ENCODE assay signal across 8 cellular contexts in genomic region chr16:15041260-15042011, GRCh38. TPM values are rescaled to one million over a fixed set of nuclear protein-coding genes. Genes with fewer than 3 reads are reported as not detected.
DNase-seq lines count a peak whose midpoint lies in the region; ATAC-seq and TF ChIP-seq lines count a peak whose summit lies in the region.

No MANE protein-coding gene starts in this region.

- no peak for TF ChIP-seq CTCF in CD8-positive, alpha-beta T cell (IDR thresholded peaks at IDR 0.05)
- 0 out of 2 replicates have a peak, but pooled peaks have one; percentile 19 for TF ChIP-seq CTCF in VCaP (conservative IDR thresholded peaks at IDR 0.05)
- peak; percentile 19 for TF ChIP-seq CTCF in cardiac muscle cell (IDR thresholded peaks at IDR 0.05; ENCODE audit: low read depth, low read length)

- H3K4me3 ChIP-seq in CD8-positive, alpha-beta T cell (ENCODE audit: low read depth, low read length) = no peak overlapping the region
- H3K4me3 ChIP-seq in cardiac muscle cell (no peak overlapping the region), trophoblast cell (ENCODE audit: low read depth, low read length) (no peak overlapping the region)

- DNase-seq in CD8-positive, alpha-beta T cell = no peak
- DNase-seq in cardiac muscle cell (ENCODE audit: low read depth in 1 of 2, low spot score in 1 of 2) (peak in 1 of 2 donors; percentile 74), trophoblast cell (peak in 1 of 2 donors; percentile 53), DMS153 treated with DMSO at 0.1 percent for 48 hours (lab: John Stamatoyannopoulos, UW; ENCODE audit: unreplicated experiment) (no peak), 8988T (no peak), NCI-H1694 treated with DMSO at 0.1 percent for 48 hours (lab: John Stamatoyannopoulos, UW) (no peak)
- no peak for DNase-seq in activated CD4-positive, alpha-beta memory T cell treated with anti-CD3 and anti-CD28 coated beads for 36 hours

- H3K9me3 ChIP-seq in CD8-positive, alpha-beta T cell (ENCODE audit: low read length) = no peaks in the 10 kb centered on the region
- H3K9me3 ChIP-seq in cardiac muscle cell (ENCODE audit: low read depth) (no peaks in the 10 kb centered on the region), trophoblast cell (ENCODE audit: insufficient read depth, low read depth, low read length) (no peaks in the 10 kb centered on the region)

- no peak overlapping the region for H3K4ac ChIP-seq in trophoblast cell (ENCODE audit: low read depth, low read length)

- no CpG with 5 or more reads among the region's 16 CpGs for WGBS in trophoblast cell (ENCODE audit: extremely low coverage, insufficient coverage, insufficient read length)

- H3K79me1 ChIP-seq in trophoblast cell (ENCODE audit: low read length) = no peaks in the 10 kb centered on the region

- H3K9ac ChIP-seq in trophoblast cell (ENCODE audit: low read length) = no peak overlapping the region

- no peak overlapping the region for H2AFZ ChIP-seq in trophoblast cell (ENCODE audit: insufficient read depth, low read length, poor library complexity)

- H3K14ac ChIP-seq in trophoblast cell (ENCODE audit: low read length) = no peak overlapping the region

- ATAC-seq in CD8-positive, alpha-beta T cell = no peak

- no peak overlapping the region for H2BK12ac ChIP-seq in trophoblast cell (ENCODE audit: low read length)

- intact Hi-C loops in CD8-positive, alpha-beta T cell (cut with DNase I, micrococcal nuclease) = no loop called here
- intact Hi-C loops in activated CD4-positive, alpha-beta memory T cell treated with anti-CD3 and anti-CD28 coated beads for 36 hours (cut with micrococcal nuclease) = no loop called here

- H3K4me2 ChIP-seq in trophoblast cell (ENCODE audit: low read length) = no peak overlapping the region

- no peaks in the 10 kb centered on the region for H3K9me3 Mint-ChIP-seq in CD8-positive, alpha-beta T cell
- no peaks in the 10 kb centered on the region for H3K9me3 Mint-ChIP-seq in activated CD4-positive, alpha-beta memory T cell treated with anti-CD3 and anti-CD28 coated beads for 36 hours

- H3K79me2 ChIP-seq in trophoblast cell (ENCODE audit: control insufficient read depth, insufficient read depth, low read length, poor library complexity) = no peaks in the 10 kb centered on the region

- no peaks in the 10 kb centered on the region for H3K27me3 Mint-ChIP-seq in CD8-positive, alpha-beta T cell (ENCODE audit: low read depth)
- H3K27me3 Mint-ChIP-seq in activated CD4-positive, alpha-beta memory T cell treated with anti-CD3 and anti-CD28 coated beads for 36 hours = no peaks in the 10 kb centered on the region

- peaks cover 38% of the 10 kb centered on the region for H3K36me3 ChIP-seq in CD8-positive, alpha-beta T cell (ENCODE audit: insufficient read depth, low read length)
- H3K36me3 ChIP-seq in cardiac muscle cell (peaks cover 38% of the 10 kb centered on the region), trophoblast cell (ENCODE audit: control insufficient read depth in 1 of 2, insufficient read depth in 2 of 2, low read length in 2 of 2) (peaks cover 48 to 61% of the 10 kb centered on the region in 2 experiments)

- no peak overlapping the region for H3K18ac ChIP-seq in trophoblast cell (ENCODE audit: low read length)

- peak overlapping the region; percentile 29 for H3K27ac Mint-ChIP-seq in CD8-positive, alpha-beta T cell
- H3K27ac Mint-ChIP-seq in activated CD4-positive, alpha-beta memory T cell treated with anti-CD3 and anti-CD28 coated beads for 36 hours = no peak overlapping the region

- H3K27me3 ChIP-seq in CD8-positive, alpha-beta T cell (ENCODE audit: insufficient read depth, low read length) = no peaks in the 10 kb centered on the region
- no peaks in the 10 kb centered on the region for H3K27me3 ChIP-seq in cardiac muscle cell
- H3K27me3 ChIP-seq in trophoblast cell (ENCODE audit: insufficient read depth, low read length) = no peaks in the 10 kb centered on the region

- no peak overlapping the region for H3K23ac ChIP-seq in trophoblast cell (ENCODE audit: low read length)

- H3K36me3 Mint-ChIP-seq in CD8-positive, alpha-beta T cell = peaks cover 64% of the 10 kb centered on the region
- H3K36me3 Mint-ChIP-seq in activated CD4-positive, alpha-beta memory T cell treated with anti-CD3 and anti-CD28 coated beads for 36 hours = peaks cover 22% of the 10 kb centered on the region

- no peak overlapping the region for H3K4me3 Mint-ChIP-seq in CD8-positive, alpha-beta T cell
- no peak overlapping the region for H3K4me3 Mint-ChIP-seq in activated CD4-positive, alpha-beta memory T cell treated with anti-CD3 and anti-CD28 coated beads for 36 hours

- no peaks in the 10 kb centered on the region for H3K4me1 ChIP-seq in CD8-positive, alpha-beta T cell (ENCODE audit: insufficient read depth, low read length)
- H3K4me1 ChIP-seq in cardiac muscle cell (ENCODE audit: low read depth) = no peaks in the 10 kb centered on the region
- no peaks in the 10 kb centered on the region for H3K4me1 ChIP-seq in trophoblast cell (ENCODE audit: control insufficient read depth in 1 of 2, insufficient read depth in 2 of 2, low read length in 2 of 2)

- H2BK120ac ChIP-seq in trophoblast cell (ENCODE audit: insufficient read depth, low read length, poor library complexity) = no peak overlapping the region

- H2BK5ac ChIP-seq in trophoblast cell (ENCODE audit: low read depth, low read length, poor library complexity) = no peak overlapping the region

- peak overlapping the region; percentile 68 for H4K12ac ChIP-seq in trophoblast cell (ENCODE audit: low read depth, low read length)

- no peak overlapping the region for H4K8ac ChIP-seq in trophoblast cell (ENCODE audit: low read depth, low read length)

- POLR2A ChIA-PET in CD8-positive, alpha-beta T cell (lab: Charles Lee) = no interaction called here
- POLR2A ChIA-PET in activated CD4-positive, alpha-beta memory T cell treated with anti-CD3 and anti-CD28 coated beads for 36 hours (lab: Charles Lee) = interaction anchor here (0.6 kb wide), 1 partner anchor 11 kb away, joined by 4 read pairs; no protein-coding TSS in a partner anchor

- H4K91ac ChIP-seq in trophoblast cell (ENCODE audit: low read depth, low read length) = no peak overlapping the region

- CTCF ChIA-PET in CD8-positive, alpha-beta T cell (lab: Charles Lee) = no interaction called here
- CTCF ChIA-PET in activated CD4-positive, alpha-beta memory T cell treated with anti-CD3 and anti-CD28 coated beads for 36 hours (lab: Charles Lee) = interaction anchor here (1.2 kb wide), 1 partner anchor 31 kb away, joined by 5 read pairs; no protein-coding TSS in a partner anchor

- H3K4me1 Mint-ChIP-seq in CD8-positive, alpha-beta T cell (ENCODE audit: low read depth) = no peaks in the 10 kb centered on the region
- no peaks in the 10 kb centered on the region for H3K4me1 Mint-ChIP-seq in activated CD4-positive, alpha-beta memory T cell treated with anti-CD3 and anti-CD28 coated beads for 36 hours (ENCODE audit: low read depth)

- H2AK5ac ChIP-seq in trophoblast cell (ENCODE audit: low read length) = no peak overlapping the region

- H3K27ac ChIP-seq in CD8-positive, alpha-beta T cell (ENCODE audit: low read depth, low read length) = no peak overlapping the region
- H3K27ac ChIP-seq in VCaP = no peak overlapping the region
- no peak overlapping the region for H3K27ac ChIP-seq in cardiac muscle cell
- no peak overlapping the region for H3K27ac ChIP-seq in trophoblast cell (ENCODE audit: low read depth, low read length)

RNA-seq across cellular contexts. Expression of gene NTAN1, which starts 14.4 kb away (rescaled TPM):
- total RNA-seq in CD8-positive, alpha-beta T cell = 10 to 100 TPM; 22.8 to 23.3 TPM
- 33.4 and 41.0 TPM in 2 replicates for total RNA-seq in cardiac muscle cell
- 42.7 and 68.6 TPM in 2 replicates for polyA plus RNA-seq in cardiac muscle cell
- polyA plus RNA-seq in trophoblast cell (2013) = 56.5 and 60.0 TPM in 2 replicates
- total RNA-seq in activated CD4-positive, alpha-beta memory T cell treated with anti-CD3 and anti-CD28 coated beads for 36 hours = 10 to 100 TPM; 50.3 to 50.4 TPM

RNA-seq across cellular contexts. Expression of gene RRN3, which starts 52.6 kb away (rescaled TPM):
- 10 to 100 TPM; 47.8 to 48.3 TPM for total RNA-seq in CD8-positive, alpha-beta T cell
- total RNA-seq in cardiac muscle cell = 19.1 and 23.2 TPM in 2 replicates
- polyA plus RNA-seq in cardiac muscle cell = 15.1 and 22.6 TPM in 2 replicates
- 10.4 and 11.3 TPM in 2 replicates for polyA plus RNA-seq in trophoblast cell (2013)
- total RNA-seq in activated CD4-positive, alpha-beta memory T cell treated with anti-CD3 and anti-CD28 coated beads for 36 hours = 10 to 100 TPM; 32.6 to 32.9 TPM
